Comparison of ENCODE assay signal across 8 cellular contexts in genomic region chr15:55077052-55077451, GRCh38.
DNase-seq lines count a peak whose midpoint lies in the region; ATAC-seq, FAIRE-seq and TF ChIP-seq lines count a peak whose summit lies in the region.
"Not testable (repeated sequence)": the region's sequence is repeated elsewhere in the genome, so short reads cannot be mapped to it uniquely, and the experiment has no call there.

No MANE protein-coding gene starts in this region.

- H3K4me1 Mint-ChIP-seq in T-helper 17 cell; activated T-helper 17 cell treated with anti-CD3 and anti-CD28 coated beads, Interleukin-2, amount 50 U/mL, for 72 hours; activated naive CD8-positive, alpha-beta T cell treated with anti-CD3 and anti-CD28 coated beads, Interleukin-2, amount 10 ng/mL, durations not matched to agents 7 days and 5 days: not testable (repeated sequence)
- peaks cover 11% of the 10 kb centered on the region for H3K4me1 Mint-ChIP-seq in activated CD8-positive, alpha-beta T cell treated with anti-CD3 and anti-CD28 coated beads for 36 hours (ENCODE audit: low read depth)
- peaks cover 14 to 19% of the 10 kb centered on the region in 2 donors for H3K4me1 Mint-ChIP-seq in immature natural killer cell

- ATAC-seq in T-helper 17 cell = peak; percentile 37
- ATAC-seq in activated CD8-positive, alpha-beta T cell treated with anti-CD3 and anti-CD28 coated beads for 36 hours; activated T-helper 17 cell treated with anti-CD3 and anti-CD28 coated beads, Interleukin-2, amount 50 U/mL, for 72 hours (replicated peaks); activated naive CD8-positive, alpha-beta T cell treated with anti-CD3 and anti-CD28 coated beads, Interleukin-2, amount 10 ng/mL, durations not matched to agents 7 days and 5 days (ENCODE audit: low read depth): not testable (repeated sequence)

- not testable (repeated sequence) for H3K27me3 Mint-ChIP-seq in T-helper 17 cell; activated CD8-positive, alpha-beta T cell treated with anti-CD3 and anti-CD28 coated beads for 36 hours; activated T-helper 17 cell treated with anti-CD3 and anti-CD28 coated beads, Interleukin-2, amount 50 U/mL, for 72 hours; activated naive CD8-positive, alpha-beta T cell treated with anti-CD3 and anti-CD28 coated beads, Interleukin-2, amount 10 ng/mL, durations not matched to agents 7 days and 5 days; immature natural killer cell (ENCODE audit: low read depth in 3 of 3)

- not testable (repeated sequence) for H3K27ac Mint-ChIP-seq in T-helper 17 cell; activated T-helper 17 cell treated with anti-CD3 and anti-CD28 coated beads, Interleukin-2, amount 50 U/mL, for 72 hours
- H3K27ac Mint-ChIP-seq in activated CD8-positive, alpha-beta T cell treated with anti-CD3 and anti-CD28 coated beads for 36 hours = peak overlapping the region; percentile 50
- peak overlapping the region; percentile 84 for H3K27ac Mint-ChIP-seq in activated naive CD8-positive, alpha-beta T cell treated with anti-CD3 and anti-CD28 coated beads, Interleukin-2, amount 10 ng/mL, durations not matched to agents 7 days and 5 days
- H3K27ac Mint-ChIP-seq in immature natural killer cell = peak overlapping the region in 4 of 6 donors; percentile 5 to 84 (median 70)

- intact Hi-C loops in activated CD8-positive, alpha-beta T cell treated with anti-CD3 and anti-CD28 coated beads for 36 hours (cut with micrococcal nuclease) = not testable (repeated sequence)

- POLR2A ChIA-PET in activated CD8-positive, alpha-beta T cell treated with anti-CD3 and anti-CD28 coated beads for 36 hours (lab: Charles Lee) = interaction anchor here (0.7 kb wide), 1 partner anchor 159 kb away, joined by 4 read pairs; no protein-coding TSS in a partner anchor
- POLR2A ChIA-PET in activated naive CD8-positive, alpha-beta T cell treated with anti-CD3 and anti-CD28 coated beads, Interleukin-2, amount 10 ng/mL, durations not matched to agents 7 days and 5 days (lab: Charles Lee) = not testable (repeated sequence)

- H3K4me3 Mint-ChIP-seq in T-helper 17 cell (peak overlapping the region; percentile 16), immature natural killer cell (peak overlapping the region in 4 of 5 donors; percentile 18 to 59 (median 37))
- H3K4me3 Mint-ChIP-seq in activated CD8-positive, alpha-beta T cell treated with anti-CD3 and anti-CD28 coated beads for 36 hours = not testable (repeated sequence)
- peak overlapping the region; percentile 4 for H3K4me3 Mint-ChIP-seq in activated T-helper 17 cell treated with anti-CD3 and anti-CD28 coated beads, Interleukin-2, amount 50 U/mL, for 72 hours
- peak overlapping the region; percentile 59 for H3K4me3 Mint-ChIP-seq in activated naive CD8-positive, alpha-beta T cell treated with anti-CD3 and anti-CD28 coated beads, Interleukin-2, amount 10 ng/mL, durations not matched to agents 7 days and 5 days

- H3K9me3 ChIP-seq in T-helper 17 cell (ENCODE audit: control insufficient read depth, low read length, poor library complexity, severe bottlenecking) = not testable (repeated sequence)

- DNase-seq in GM18507 (ENCODE audit: extremely low spot score, insufficient read length, low read depth); T-helper 17 cell; activated CD8-positive, alpha-beta T cell treated with anti-CD3 and anti-CD28 coated beads for 36 hours; activated naive CD8-positive, alpha-beta T cell treated with anti-CD3 and anti-CD28 coated beads, Interleukin-2, amount 10 ng/mL, durations not matched to agents 7 days and 5 days: not testable (repeated sequence)
- DNase-seq in MV-4-11 (lab: John Stamatoyannopoulos, UW) (peak; percentile 8), immature natural killer cell (peak in 1 of 3 donors; percentile 7)

- CTCF ChIA-PET in activated CD8-positive, alpha-beta T cell treated with anti-CD3 and anti-CD28 coated beads for 36 hours (lab: Charles Lee) = not testable (repeated sequence)

- FAIRE-seq in A204.1 (lab: Jason Lieb, UNC) = peak; percentile 37
- FAIRE-seq in GM18507 (lab: Jason Lieb, UNC) = peak; percentile 12

- H3K36me3 Mint-ChIP-seq in T-helper 17 cell (ENCODE audit: low read depth); activated CD8-positive, alpha-beta T cell treated with anti-CD3 and anti-CD28 coated beads for 36 hours (ENCODE audit: low read depth); activated T-helper 17 cell treated with anti-CD3 and anti-CD28 coated beads, Interleukin-2, amount 50 U/mL, for 72 hours (ENCODE audit: low read depth); immature natural killer cell: not testable (repeated sequence)
- peaks cover 13% of the 10 kb centered on the region for H3K36me3 Mint-ChIP-seq in activated naive CD8-positive, alpha-beta T cell treated with anti-CD3 and anti-CD28 coated beads, Interleukin-2, amount 10 ng/mL, durations not matched to agents 7 days and 5 days

- TF ChIP-seq CTCF in activated CD8-positive, alpha-beta T cell treated with anti-CD3 and anti-CD28 coated beads for 36 hours (IDR thresholded peaks at IDR 0.05) = not testable (repeated sequence)

- peaks cover 14% of the 10 kb centered on the region for H3K9me3 Mint-ChIP-seq in activated CD8-positive, alpha-beta T cell treated with anti-CD3 and anti-CD28 coated beads for 36 hours
- H3K9me3 Mint-ChIP-seq in activated T-helper 17 cell treated with anti-CD3 and anti-CD28 coated beads, Interleukin-2, amount 50 U/mL, for 72 hours = peaks cover 12% of the 10 kb centered on the region
- not testable (repeated sequence) for H3K9me3 Mint-ChIP-seq in activated naive CD8-positive, alpha-beta T cell treated with anti-CD3 and anti-CD28 coated beads, Interleukin-2, amount 10 ng/mL, durations not matched to agents 7 days and 5 days; immature natural killer cell
